In the genomic region with DNA sequence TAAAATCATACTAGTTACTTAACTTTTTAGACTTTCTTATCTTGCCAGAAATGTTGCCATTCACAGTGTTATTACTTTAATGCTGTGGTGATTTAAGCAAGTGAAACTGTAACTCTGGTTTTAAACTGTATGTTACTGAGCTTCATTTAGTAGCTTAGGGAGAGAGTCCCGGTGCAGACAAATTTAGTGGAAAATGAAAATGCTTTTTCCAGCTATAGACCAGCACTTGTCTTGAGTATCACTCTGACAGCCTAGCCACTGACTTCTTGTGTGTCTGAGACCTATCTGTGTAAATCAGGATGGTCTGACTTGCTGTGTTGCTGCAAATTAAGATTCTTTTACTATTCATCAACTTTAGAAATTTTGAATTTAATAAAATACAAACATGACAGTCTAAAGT, we compare ENCODE assay signal across 19 cellular contexts.
A peak's percentile ranks its signal among the peaks of the same experiment; 100 is the strongest.
DNase-seq lines count a peak whose midpoint lies in the region; ATAC-seq and TF ChIP-seq lines count a peak whose summit lies in the region.
"Had no signal": no experiment of that assay in that cellular context is flagged by ENCODE, and none has a peak within 500 bp of the region (broad histone marks: within the 10 kb centered on the region; RNA-seq: fewer than 3 reads in every experiment).

No MANE protein-coding gene starts in this region.

- H3K27ac ChIP-seq in OCI-LY3 (ENCODE audit: low read length) (no peak overlapping the region), stomach smooth muscle (ENCODE audit: low read length) (peak overlapping the region; percentile 38), thyroid gland (peak overlapping the region in 1 of 3 donors; percentile 38)
- H3K27ac ChIP-seq: BLaER1 treated with 17β-estradiol and CSF1 and Interleukin-3, amounts not matched to agents 10 nM and 100 nM had no signal

- no peak for DNase-seq in left lobe of liver (ENCODE audit: low spot score)
- no peak for DNase-seq in hippocampal formation (lab: John Stamatoyannopoulos, UW)
- DNase-seq in progenitor cell of endocrine pancreas (ENCODE audit: low spot score, unreplicated experiment), result no peak
- no peak for DNase-seq in naive thymus-derived CD8-positive, alpha-beta T cell
- no peak for DNase-seq in thyroid gland
- DNase-seq: activated CD4-positive, alpha-beta memory T cell treated with anti-CD3 and anti-CD28 coated beads, Interleukin-2, amount 10 ng/mL, durations not matched to agents 7 days and 5 days; activated gamma-delta T cell; DMS79; Kasumi-1; NCI-H1930; NCI-H69; occipital lobe; stimulated activated CD4-positive, alpha-beta T cell treated with anti-CD3 and anti-CD28 coated beads, Interleukin-2, amount 100 ng/mL, for 24 hours had no signal

- intact Hi-C loops in thyroid gland (cut with DNase I), result no loop called here

- peaks cover 4% of the 10 kb centered on the region for H3K4me1 Mint-ChIP-seq in progenitor cell of endocrine pancreas (ENCODE audit: low read depth)
- no peaks in the 10 kb centered on the region for H3K4me1 Mint-ChIP-seq in naive thymus-derived CD8-positive, alpha-beta T cell
- H3K4me1 Mint-ChIP-seq: activated CD4-positive, alpha-beta memory T cell treated with anti-CD3 and anti-CD28 coated beads, Interleukin-2, amount 10 ng/mL, durations not matched to agents 7 days and 5 days had no signal

- no peaks in the 10 kb centered on the region for H3K79me2 ChIP-seq in OCI-LY3 (ENCODE audit: low read length)

- H3K9me3 ChIP-seq in OCI-LY3 (ENCODE audit: insufficient read depth, low read length) (no peaks in the 10 kb centered on the region), endocrine pancreas (ENCODE audit: control insufficient read depth, low read length) (no peaks in the 10 kb centered on the region), stomach smooth muscle (ENCODE audit: control insufficient read depth in 2 of 2, low read length in 2 of 2) (no peaks in the 10 kb centered on the region), thyroid gland (no peaks in the 10 kb centered on the region)
- H3K9me3 ChIP-seq: BLaER1 treated with 17β-estradiol and CSF1 and Interleukin-3, amounts not matched to agents 10 nM and 100 nM had no signal

- no peaks in the 10 kb centered on the region for H3K27me3 ChIP-seq in OCI-LY3 (ENCODE audit: low read depth, low read length)
- no peaks in the 10 kb centered on the region for H3K27me3 ChIP-seq in endocrine pancreas (ENCODE audit: control insufficient read depth, insufficient read depth, low read length)
- no peaks in the 10 kb centered on the region for H3K27me3 ChIP-seq in stomach smooth muscle (ENCODE audit: control insufficient read depth in 1 of 2, insufficient read depth in 2 of 2, low read length in 2 of 2)
- H3K27me3 ChIP-seq in thyroid gland, result no peaks in the 10 kb centered on the region
- H3K27me3 ChIP-seq: BLaER1 treated with 17β-estradiol and CSF1 and Interleukin-3, amounts not matched to agents 10 nM and 100 nM had no signal

- POLR2A ChIA-PET in naive thymus-derived CD8-positive, alpha-beta T cell (lab: Charles Lee), result no interaction called here

- no peaks in the 10 kb centered on the region for H3K36me3 Mint-ChIP-seq in progenitor cell of endocrine pancreas (ENCODE audit: insufficient read depth)
- H3K36me3 Mint-ChIP-seq in naive thymus-derived CD8-positive, alpha-beta T cell, result no peaks in the 10 kb centered on the region

- no peak overlapping the region for H3K27ac Mint-ChIP-seq in progenitor cell of endocrine pancreas
- H3K27ac Mint-ChIP-seq in naive thymus-derived CD8-positive, alpha-beta T cell, result no peak overlapping the region
- H3K27ac Mint-ChIP-seq: activated CD4-positive, alpha-beta memory T cell treated with anti-CD3 and anti-CD28 coated beads, Interleukin-2, amount 10 ng/mL, durations not matched to agents 7 days and 5 days had no signal

- no peaks in the 10 kb centered on the region for H3K36me3 ChIP-seq in OCI-LY3 (replicated peaks; ENCODE audit: low read depth, low read length)
- no peaks in the 10 kb centered on the region for H3K36me3 ChIP-seq in endocrine pancreas (ENCODE audit: control insufficient read depth, insufficient read depth, low read length)
- no peaks in the 10 kb centered on the region for H3K36me3 ChIP-seq in stomach smooth muscle (ENCODE audit: control insufficient read depth in 2 of 2, insufficient read depth in 2 of 2, low read length in 2 of 2)
- no peaks in the 10 kb centered on the region for H3K36me3 ChIP-seq in thyroid gland
- H3K36me3 ChIP-seq: BLaER1 treated with 17β-estradiol and CSF1 and Interleukin-3, amounts not matched to agents 10 nM and 100 nM had no signal

- no peak overlapping the region for H3K4me3 Mint-ChIP-seq in progenitor cell of endocrine pancreas (ENCODE audit: low read depth)
- no peak overlapping the region for H3K4me3 Mint-ChIP-seq in naive thymus-derived CD8-positive, alpha-beta T cell
- H3K4me3 Mint-ChIP-seq: activated CD4-positive, alpha-beta memory T cell treated with anti-CD3 and anti-CD28 coated beads, Interleukin-2, amount 10 ng/mL, durations not matched to agents 7 days and 5 days; GM23338 had no signal

- peak; percentile 33 for ATAC-seq in left lobe of liver
- no peak for ATAC-seq in naive thymus-derived CD8-positive, alpha-beta T cell
- ATAC-seq: GM23338 had no signal

- peak overlapping the region; percentile 95 for H3K4me2 ChIP-seq in OCI-LY3 (ENCODE audit: low read length)
- H3K4me2 ChIP-seq: BLaER1 treated with 17β-estradiol and CSF1 and Interleukin-3, amounts not matched to agents 10 nM and 100 nM; GM23338 had no signal

- no peaks in the 10 kb centered on the region for H3K4me1 ChIP-seq in OCI-LY3 (ENCODE audit: low read length)
- peaks cover 16% of the 10 kb centered on the region for H3K4me1 ChIP-seq in endocrine pancreas (ENCODE audit: control insufficient read depth, insufficient read depth, low read length)
- H3K4me1 ChIP-seq in stomach smooth muscle (ENCODE audit: control insufficient read depth, insufficient read depth, low read length), result no peaks in the 10 kb centered on the region
- H3K4me1 ChIP-seq in thyroid gland, result no peaks in the 10 kb centered on the region
- H3K4me1 ChIP-seq: BLaER1 treated with 17β-estradiol and CSF1 and Interleukin-3, amounts not matched to agents 10 nM and 100 nM had no signal

- H3K9ac ChIP-seq in OCI-LY3 (ENCODE audit: low read length) (peak overlapping the region; percentile 24; the same call in 1 of the 2 replicates), endocrine pancreas (ENCODE audit: control insufficient read depth, insufficient read depth, low read length) (peak overlapping the region; percentile 5), stomach smooth muscle (ENCODE audit: low read length in 2 of 2) (peak overlapping the region; percentile 1 to 51)
- H3K9ac ChIP-seq: BLaER1 treated with 17β-estradiol and CSF1 and Interleukin-3, amounts not matched to agents 10 nM and 100 nM had no signal

- no peaks in the 10 kb centered on the region for H3K9me3 Mint-ChIP-seq in progenitor cell of endocrine pancreas (ENCODE audit: low read depth)
- H3K9me3 Mint-ChIP-seq in naive thymus-derived CD8-positive, alpha-beta T cell, result peaks cover 0 to 11% (median 0%) of the 10 kb centered on the region in 9 donors
- H3K9me3 Mint-ChIP-seq: activated CD4-positive, alpha-beta memory T cell treated with anti-CD3 and anti-CD28 coated beads, Interleukin-2, amount 10 ng/mL, durations not matched to agents 7 days and 5 days; GM23338 had no signal

- peak overlapping the region; percentile 79 for H3K4me3 ChIP-seq in OCI-LY3 (ENCODE audit: low read length)
- H3K4me3 ChIP-seq in endocrine pancreas (ENCODE audit: control insufficient read depth, insufficient read depth, low read length), result peak overlapping the region; percentile 61
- peak overlapping the region; percentile 38 to 76 for H3K4me3 ChIP-seq in stomach smooth muscle (ENCODE audit: low read length in 2 of 2)
- H3K4me3 ChIP-seq in thyroid gland (replicated peaks in 1 of 3), result peak overlapping the region in 1 of 3 donors; percentile 11
- H3K4me3 ChIP-seq: BLaER1 treated with 17β-estradiol and CSF1 and Interleukin-3, amounts not matched to agents 10 nM and 100 nM; GM23338; lung had no signal

- peak overlapping the region; percentile 76; the same call in 1 of the 2 replicates for H2AFZ ChIP-seq in OCI-LY3 (ENCODE audit: low read depth, low read length)
- H2AFZ ChIP-seq: GM23338 had no signal

- 11 to 22% methylated on average over 1 of the region's 1 CpG for WGBS in thyroid gland, 2 donors

- no peak for TF ChIP-seq CTCF in OCI-LY3 (IDR thresholded peaks at IDR 0.05; ENCODE audit: low read depth, low read length)
- no peak for TF ChIP-seq CTCF in progenitor cell of endocrine pancreas (IDR thresholded peaks at IDR 0.05; ENCODE audit: unreplicated experiment)
- no peak for TF ChIP-seq CTCF in thyroid gland (IDR thresholded peaks at IDR 0.05)

- no peaks in the 10 kb centered on the region for H4K20me1 ChIP-seq in OCI-LY3 (ENCODE audit: insufficient read depth, low read length)
- H4K20me1 ChIP-seq: BLaER1 treated with 17β-estradiol and CSF1 and Interleukin-3, amounts not matched to agents 10 nM and 100 nM had no signal

- H3K27me3 Mint-ChIP-seq in progenitor cell of endocrine pancreas, result peaks cover 7% of the 10 kb centered on the region
- peaks cover 0 to under 1% (median 0%) of the 10 kb centered on the region in 5 donors for H3K27me3 Mint-ChIP-seq in naive thymus-derived CD8-positive, alpha-beta T cell
- H3K27me3 Mint-ChIP-seq: activated CD4-positive, alpha-beta memory T cell treated with anti-CD3 and anti-CD28 coated beads, Interleukin-2, amount 10 ng/mL, durations not matched to agents 7 days and 5 days had no signal

- no peak for TF ChIP-seq POLR2A in thyroid gland (IDR thresholded peaks at IDR 0.05)
